ENCODE assay signal across 14 cellular contexts in the genomic region with DNA sequence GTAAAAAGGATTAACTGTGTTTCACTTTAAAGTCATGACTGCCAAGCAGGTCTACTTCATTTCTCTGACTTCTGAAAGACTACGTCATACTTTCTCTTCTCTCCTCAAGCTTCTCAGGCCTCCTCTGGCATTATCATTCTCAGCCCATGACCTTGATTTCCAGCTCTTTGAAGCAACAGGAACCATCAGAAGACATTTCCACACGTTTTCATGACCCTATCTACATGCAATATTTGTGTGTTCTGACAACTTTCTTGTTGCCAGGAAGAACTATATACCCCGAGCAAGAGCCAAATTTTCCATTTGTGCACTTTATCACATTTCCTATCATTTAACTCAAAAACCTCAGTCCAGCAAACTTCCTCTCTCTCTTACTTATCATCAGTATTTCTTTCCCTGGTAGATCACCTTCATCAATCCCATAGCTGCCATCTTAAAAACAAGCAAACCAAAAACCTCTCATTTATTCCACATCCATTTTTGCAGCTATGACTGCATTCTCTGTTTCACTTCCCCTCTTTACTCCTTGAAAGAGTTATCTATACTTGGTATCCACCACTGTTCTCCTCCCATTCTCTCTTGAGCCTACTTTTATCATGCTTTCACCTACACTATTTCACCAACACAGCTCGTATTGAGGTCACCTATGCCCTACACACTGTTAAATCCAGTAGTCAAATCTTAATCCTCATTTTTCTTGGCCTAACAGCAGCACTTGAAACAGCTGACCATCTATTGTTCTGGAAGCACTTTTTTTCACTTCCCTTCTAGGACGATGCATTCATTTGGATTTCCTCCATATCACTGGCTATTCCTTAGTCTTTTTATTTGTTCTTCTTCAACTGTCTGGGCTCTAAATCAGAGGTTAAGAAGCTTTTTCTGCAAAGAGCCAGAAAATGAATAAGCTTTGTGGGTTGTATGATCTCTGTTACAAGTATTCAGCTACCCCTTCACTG. TPM values are rescaled to one million over a fixed set of nuclear protein-coding genes. Genes with fewer than 3 reads are reported as not detected.
DNase-seq lines count a peak whose midpoint lies in the region; ATAC-seq and TF ChIP-seq lines count a peak whose summit lies in the region.
"Had no signal": no experiment of that assay in that cellular context is flagged by ENCODE, and none has a peak within 500 bp of the region (broad histone marks: within the 10 kb centered on the region; RNA-seq: fewer than 3 reads in every experiment).

No MANE protein-coding gene starts in this region.

- H3K4me1 ChIP-seq in Peyer's patch: no peaks in the 10 kb centered on the region
- H3K4me1 ChIP-seq in effector memory CD4-positive, alpha-beta T cell (ENCODE audit: control insufficient read depth, insufficient read depth, low read length, poor library complexity, severe bottlenecking): no peaks in the 10 kb centered on the region
- H3K4me1 ChIP-seq: right lobe of liver had no signal

- H3K4me3 ChIP-seq in Peyer's patch: no peak overlapping the region
- no peak overlapping the region for H3K4me3 ChIP-seq in effector memory CD4-positive, alpha-beta T cell (ENCODE audit: insufficient read depth, low read depth, low read length, poor library complexity, severe bottlenecking)
- H3K4me3 ChIP-seq: right lobe of liver had no signal

- H3K36me3 Mint-ChIP-seq in natural killer cell: peaks cover 8% of the 10 kb centered on the region

- H3K4me3 Mint-ChIP-seq in natural killer cell: no peak overlapping the region
- H3K4me3 Mint-ChIP-seq: activated T-cell treated with anti-CD3 and anti-CD28 coated beads, Interleukin-2, amount 50 U/mL, for 24 hours; mesothelial cell of epicardium had no signal

- TF ChIP-seq POLR2A in Peyer's patch (IDR thresholded peaks at IDR 0.05): no peak

- no peaks in the 10 kb centered on the region for H3K27me3 ChIP-seq in Peyer's patch
- no peaks in the 10 kb centered on the region for H3K27me3 ChIP-seq in effector memory CD4-positive, alpha-beta T cell (replicated peaks; ENCODE audit: control insufficient read depth, insufficient read depth, low read length, poor library complexity, severe bottlenecking)
- H3K27me3 ChIP-seq: right lobe of liver had no signal

- H3K4me1 Mint-ChIP-seq in natural killer cell: no peaks in the 10 kb centered on the region
- H3K4me1 Mint-ChIP-seq: mesothelial cell of epicardium had no signal

- no peaks in the 10 kb centered on the region for H3K27me3 Mint-ChIP-seq in natural killer cell (ENCODE audit: low read depth in 2 of 2)
- H3K27me3 Mint-ChIP-seq: activated T-cell treated with anti-CD3 and anti-CD28 coated beads, Interleukin-2, amount 50 U/mL, for 24 hours had no signal

- peaks cover 0 to 91% (median 0%) of the 10 kb centered on the region in 3 donors for H3K36me3 ChIP-seq in Peyer's patch
- peaks cover 45% of the 10 kb centered on the region for H3K36me3 ChIP-seq in effector memory CD4-positive, alpha-beta T cell (ENCODE audit: control insufficient read depth, insufficient read depth, low read length)

- no peak overlapping the region for H3K27ac Mint-ChIP-seq in natural killer cell
- H3K27ac Mint-ChIP-seq: activated T-cell treated with anti-CD3 and anti-CD28 coated beads, Interleukin-2, amount 50 U/mL, for 24 hours; mesothelial cell of epicardium had no signal

- intact Hi-C loops in natural killer cell (cut with micrococcal nuclease): no loop called here

- H3K27ac ChIP-seq in Peyer's patch: no peak overlapping the region
- no peak overlapping the region for H3K27ac ChIP-seq in effector memory CD4-positive, alpha-beta T cell (ENCODE audit: insufficient read depth, low read length, poor library complexity, severe bottlenecking)
- H3K27ac ChIP-seq: right lobe of liver had no signal

- H3K9me3 Mint-ChIP-seq in natural killer cell: no peaks in the 10 kb centered on the region
- H3K9me3 Mint-ChIP-seq: activated T-cell treated with anti-CD3 and anti-CD28 coated beads, Interleukin-2, amount 50 U/mL, for 24 hours; mesothelial cell of epicardium had no signal

- DNase-seq in glomerular endothelial cell (ENCODE audit: extremely low read depth, low read depth, low spot score) (peak; percentile 22), Peyer's patch (no peak), NCI-H526 (lab: John Stamatoyannopoulos, UW) (no peak), natural killer cell (no peak)
- DNase-seq in effector memory CD4-positive, alpha-beta T cell: no peak
- DNase-seq: activated T-cell treated with anti-CD3 and anti-CD28 coated beads, Interleukin-2, amount 50 U/mL, for 24 hours; DMS53; GOT3; right lobe of liver; T-helper 9 cell had no signal

- peak; percentile 67 for ATAC-seq in GM19023 (IDR thresholded peaks at IDR 0.05; ENCODE audit: unreplicated experiment)
- peak; percentile 88 for ATAC-seq in GM21786 (IDR thresholded peaks at IDR 0.05; ENCODE audit: unreplicated experiment)
- ATAC-seq in HG03457 (IDR thresholded peaks at IDR 0.05; ENCODE audit: unreplicated experiment): peak; percentile 79
- ATAC-seq in natural killer cell: no peak
- ATAC-seq: right lobe of liver had no signal

- no peaks in the 10 kb centered on the region for H3K9me3 ChIP-seq in Peyer's patch
- H3K9me3 ChIP-seq in effector memory CD4-positive, alpha-beta T cell (ENCODE audit: control insufficient read depth, low read length): no peaks in the 10 kb centered on the region
- H3K9me3 ChIP-seq: right lobe of liver had no signal

- TF ChIP-seq CTCF in Peyer's patch (IDR thresholded peaks at IDR 0.05): no peak
- TF ChIP-seq CTCF in natural killer cell (IDR thresholded peaks at IDR 0.05): no peak

RNA-seq across cellular contexts. Expression of a gene that starts 47.1 kb away (rescaled TPM):
- 27.5 and 30.0 TPM in 2 replicates for total RNA-seq in glomerular endothelial cell
- total RNA-seq in Peyer's patch: 10 to 100 TPM; 31.4 to 65.9 (median 51.9) TPM
- total RNA-seq in natural killer cell: 10 to 100 TPM; 37.3 to 49.9 (median 39.5) TPM

Comparison
In these comparisons a context has a peak if more than half of its experiments do, and no peak if none do; other contexts are left out.
1. ATAC-seq: peak in GM19023 (single experiment), GM21786 (single experiment) and HG03457 (single experiment); none in natural killer cell (0 of 3).